In genomic region chr3:71955549-71956373, GRCh38 we compare ENCODE assay signal across 9 cellular contexts.
DNase-seq lines count a peak whose midpoint lies in the region; ATAC-seq, FAIRE-seq and TF ChIP-seq lines count a peak whose summit lies in the region.
"Had no signal": no experiment of that assay in that cellular context is flagged by ENCODE, and none has a peak within 500 bp of the region (broad histone marks: within the 10 kb centered on the region; RNA-seq: fewer than 3 reads in every experiment).

No MANE protein-coding gene starts in this region.

- H3K9me3 ChIP-seq in AG04450 (ENCODE audit: control insufficient read depth, insufficient read depth, low read length) (no peaks in the 10 kb centered on the region), endothelial cell of umbilical vein (replicated peaks; ENCODE audit: control insufficient read depth, insufficient read depth, low read length) (no peaks in the 10 kb centered on the region)

- no peak overlapping the region for H3K23ac ChIP-seq in mesendoderm (ENCODE audit: low read length)

- H3K9ac ChIP-seq in endothelial cell of umbilical vein (replicated peaks; ENCODE audit: extremely low read depth, insufficient read depth, low read length) (no peak overlapping the region), mesendoderm (ENCODE audit: low read length) (no peak overlapping the region)

- H3K4me2 ChIP-seq in endothelial cell of umbilical vein (ENCODE audit: insufficient read depth, low read length), result no peak overlapping the region
- no peak overlapping the region for H3K4me2 ChIP-seq in mesendoderm (ENCODE audit: low read length)

- H3K9me1 ChIP-seq in endothelial cell of umbilical vein (replicated peaks; ENCODE audit: control insufficient read depth, extremely low read depth, insufficient read depth, low read length), result no peaks in the 10 kb centered on the region

- TF ChIP-seq POLR2A in endothelial cell of umbilical vein (IDR thresholded peaks at IDR 0.05; ENCODE audit: low read depth, low read length), result no peak

- H4K8ac ChIP-seq in mesendoderm (ENCODE audit: low read depth, low read length), result no peak overlapping the region

- peak overlapping the region; percentile 29 for H3K18ac ChIP-seq in mesendoderm (ENCODE audit: low read length)

- peak overlapping the region; percentile 41 for H3K27ac Mint-ChIP-seq in T-helper 1 cell treated with Interleukin-12 subunit alpha and Interleukin-12 subunit beta and Interleukin-4 antibody, amounts not matched to agents 30 μg/mL and 1 μg/mL, for 36 hours

- no peak overlapping the region for H2BK5ac ChIP-seq in mesendoderm (ENCODE audit: low read length)

- H3K27me3 ChIP-seq in AG04450 (ENCODE audit: control insufficient read depth, insufficient read depth, low read length), result peaks cover 3% of the 10 kb centered on the region
- H3K27me3 ChIP-seq in endothelial cell of umbilical vein (ENCODE audit: control insufficient read depth in 2 of 2, insufficient read depth in 2 of 2, low read length in 2 of 2), result peaks cover 0 to 11% of the 10 kb centered on the region in 2 experiments
- no peaks in the 10 kb centered on the region for H3K27me3 ChIP-seq in mesendoderm (ENCODE audit: insufficient read depth, low read length, poor library complexity)

- no peaks in the 10 kb centered on the region for H3K36me3 Mint-ChIP-seq in T-helper 1 cell treated with Interleukin-12 subunit alpha and Interleukin-12 subunit beta and Interleukin-4 antibody, amounts not matched to agents 30 μg/mL and 1 μg/mL, for 36 hours (ENCODE audit: low read depth)
- H3K36me3 Mint-ChIP-seq: naive thymus-derived CD4-positive, alpha-beta T cell had no signal

- no peaks in the 10 kb centered on the region for H4K20me1 ChIP-seq in endothelial cell of umbilical vein (replicated peaks; ENCODE audit: control insufficient read depth, extremely low read depth, insufficient read depth, low read length)

- H3K27ac ChIP-seq in AG04450 (ENCODE audit: low read depth, low read length) (no peak overlapping the region), endothelial cell of umbilical vein (ENCODE audit: insufficient read depth, low read depth, low read length) (no peak overlapping the region), mesendoderm (ENCODE audit: low read depth, low read length) (no peak overlapping the region)

- H3K36me3 ChIP-seq in endothelial cell of umbilical vein (ENCODE audit: control insufficient read depth in 2 of 2, extremely low read depth in 1 of 2, insufficient read depth in 2 of 2, low read length in 2 of 2), result no peaks in the 10 kb centered on the region
- no peaks in the 10 kb centered on the region for H3K36me3 ChIP-seq in mesendoderm (ENCODE audit: control insufficient read depth, insufficient read depth, low read length)

- intact Hi-C loops in endothelial cell of umbilical vein (cut with micrococcal nuclease), result loop anchor here (1.0 to 10.0 kb wide), 5 partner anchors 81 to 867 kb away; no protein-coding TSS in a partner anchor

- H3K4me1 ChIP-seq in endothelial cell of umbilical vein (ENCODE audit: control insufficient read depth, extremely low read depth, insufficient read depth, low read length), result no peaks in the 10 kb centered on the region
- H3K4me1 ChIP-seq in mesendoderm (ENCODE audit: control insufficient read depth, low read depth, low read length), result peaks cover 6% of the 10 kb centered on the region

- dilution Hi-C loops in endothelial cell of umbilical vein (cut with MboI; ENCODE audit: extremely low pct_ligation_motif_present, low sequenced_read_pairs), result no loop called here

- no peak overlapping the region for H2BK120ac ChIP-seq in mesendoderm (ENCODE audit: low read depth, low read length)

- no peak overlapping the region for H2AK5ac ChIP-seq in mesendoderm (ENCODE audit: low read length)

- H3K79me2 ChIP-seq in endothelial cell of umbilical vein (ENCODE audit: control insufficient read depth, insufficient read depth, low read length), result no peaks in the 10 kb centered on the region
- H3K79me2 ChIP-seq in mesendoderm (ENCODE audit: control insufficient read depth, insufficient read depth, low read length), result no peaks in the 10 kb centered on the region

- no peak for ATAC-seq in GM18498 (IDR thresholded peaks at IDR 0.05; ENCODE audit: unreplicated experiment)
- ATAC-seq: naive thymus-derived CD4-positive, alpha-beta T cell had no signal

- no peaks in the 10 kb centered on the region for H3K9me3 Mint-ChIP-seq in T-helper 1 cell treated with Interleukin-12 subunit alpha and Interleukin-12 subunit beta and Interleukin-4 antibody, amounts not matched to agents 30 μg/mL and 1 μg/mL, for 36 hours
- H3K9me3 Mint-ChIP-seq: naive thymus-derived CD4-positive, alpha-beta T cell had no signal

- H3K4me3 Mint-ChIP-seq in T-helper 1 cell treated with Interleukin-12 subunit alpha and Interleukin-12 subunit beta and Interleukin-4 antibody, amounts not matched to agents 30 μg/mL and 1 μg/mL, for 36 hours, result no peak overlapping the region
- H3K4me3 Mint-ChIP-seq: naive thymus-derived CD4-positive, alpha-beta T cell had no signal

- no peaks in the 10 kb centered on the region for H3K79me1 ChIP-seq in mesendoderm (ENCODE audit: low read length)

- DNase-seq in AG04450 (ENCODE audit: low read depth, low spot score) (peak; percentile 33), NCI-H1092 (lab: John Stamatoyannopoulos, UW) (peak; percentile 65), endothelial cell of umbilical vein (ENCODE audit: low read depth, low spot score) (peak; percentile 77), mesendoderm (peak; percentile 83), superior temporal gyrus (ENCODE audit: extremely low spot score) (peak; percentile 96)

- no peak overlapping the region for H2BK15ac ChIP-seq in mesendoderm (replicated peaks; ENCODE audit: low read depth)

- peak overlapping the region; percentile 67 for H3K56ac ChIP-seq in mesendoderm (ENCODE audit: low read length)

- H3K27me3 Mint-ChIP-seq in T-helper 1 cell treated with Interleukin-12 subunit alpha and Interleukin-12 subunit beta and Interleukin-4 antibody, amounts not matched to agents 30 μg/mL and 1 μg/mL, for 36 hours (ENCODE audit: low read depth), result no peaks in the 10 kb centered on the region
- H3K27me3 Mint-ChIP-seq: naive thymus-derived CD4-positive, alpha-beta T cell had no signal

- WGBS in mesendoderm (ENCODE audit: extremely low coverage, insufficient coverage, low lambda C conversion rate), result no CpG with 5 or more reads among the region's 7 CpGs

- peak; percentile 75 for TF ChIP-seq CTCF in AG04450 (IDR thresholded peaks at IDR 0.05; ENCODE audit: low read depth, low read length)
- TF ChIP-seq CTCF in GM12874 (IDR thresholded peaks at IDR 0.05; ENCODE audit: insufficient read depth, low read depth, low read length), result peak; percentile 49
- peak; percentile 65 to 77 for TF ChIP-seq CTCF in endothelial cell of umbilical vein (IDR thresholded peaks at IDR 0.05; ENCODE audit: extremely low read depth in 1 of 2, insufficient read depth in 1 of 2, low read depth in 1 of 2, low read length in 2 of 2)

- FAIRE-seq in endothelial cell of umbilical vein (lab: Jason Lieb, UNC), result peak; percentile 90

- POLR2A ChIA-PET in AG04450 (lab: Yijun Ruan, JAX), result no interaction called here
- POLR2A ChIA-PET in endothelial cell of umbilical vein (lab: Charles Lee), result no interaction called here

- no peak overlapping the region for H2AFZ ChIP-seq in endothelial cell of umbilical vein (ENCODE audit: low read depth, low read length)

- no peak overlapping the region for H3K4me3 ChIP-seq in AG04450 (ENCODE audit: low read depth, low read length)
- H3K4me3 ChIP-seq in endothelial cell of umbilical vein (replicated peaks in 1 of 3; ENCODE audit: insufficient read depth in 1 of 3, low read depth in 1 of 3, low read length in 3 of 3), result no peak overlapping the region
- no peak overlapping the region for H3K4me3 ChIP-seq in mesendoderm (ENCODE audit: low read length)

- no peak overlapping the region for H3K4ac ChIP-seq in mesendoderm (ENCODE audit: low read depth, low read length)

- H4K5ac ChIP-seq in mesendoderm (ENCODE audit: low read length), result no peak overlapping the region

- peaks cover 27% of the 10 kb centered on the region for H3K4me1 Mint-ChIP-seq in T-helper 1 cell treated with Interleukin-12 subunit alpha and Interleukin-12 subunit beta and Interleukin-4 antibody, amounts not matched to agents 30 μg/mL and 1 μg/mL, for 36 hours (ENCODE audit: low read depth)

- no TSS peak for BruUV-seq in endothelial cell of umbilical vein (replicated peaks; lab: Mats Ljungman, UMichigan)

- CTCF ChIA-PET in AG04450 (lab: Charles Lee) (interaction anchor here (0.8 to 3.5 kb wide), 6 partner anchors 309 to 866 kb away, joined by 3 to 45 read pairs (median 3); no protein-coding TSS in a partner anchor), endothelial cell of umbilical vein (lab: Charles Lee) (interaction anchor here (0.6 to 12.7 kb wide), 49 partner anchors 8 to 1101 kb away, joined by 3 to 199 read pairs (median 4); partner anchors contain the start of gene SHQ1)

TF ChIP-seq in endothelial cell of umbilical vein, 7 proteins besides CTCF, POLR2A, EP300 and RAD21:
- TF ChIP-seq EZH2 (IDR thresholded peaks at IDR 0.05; ENCODE audit: borderline replicate concordance, low read depth, low read length, severe bottlenecking), result no peak
- no peak for TF ChIP-seq JUN (IDR thresholded peaks at IDR 0.05; ENCODE audit: borderline replicate concordance, insufficient read depth, insufficient read length, low read depth)
- TF ChIP-seq POLR2AphosphoS5 (IDR thresholded peaks at IDR 0.05; ENCODE audit: insufficient read depth, low read depth, low read length), result no peak
- no peak for TF ChIP-seq MAX (IDR thresholded peaks at IDR 0.05; ENCODE audit: insufficient read depth, insufficient read length)
- TF ChIP-seq FOS (IDR thresholded peaks at IDR 0.05; ENCODE audit: borderline replicate concordance, insufficient read depth, low read length), result no peak
- TF ChIP-seq GATA2 (IDR thresholded peaks at IDR 0.05; ENCODE audit: insufficient read depth, insufficient read length, low read depth, low read length), result no peak
- TF ChIP-seq MYC (IDR thresholded peaks at IDR 0.05; ENCODE audit: low read depth, low read length), result no peak

Comparison
In these comparisons a context has a peak if more than half of its experiments do, and no peak if none do; other contexts are left out.
1. DNase-seq: peak in every context shown above with its lines; median percentile 96 in superior temporal gyrus; 83 in mesendoderm; 77 in endothelial cell of umbilical vein; 65 in NCI-H1092; 33 in AG04450.